ENCODE assay signal across 8 cellular contexts in the genomic region with DNA sequence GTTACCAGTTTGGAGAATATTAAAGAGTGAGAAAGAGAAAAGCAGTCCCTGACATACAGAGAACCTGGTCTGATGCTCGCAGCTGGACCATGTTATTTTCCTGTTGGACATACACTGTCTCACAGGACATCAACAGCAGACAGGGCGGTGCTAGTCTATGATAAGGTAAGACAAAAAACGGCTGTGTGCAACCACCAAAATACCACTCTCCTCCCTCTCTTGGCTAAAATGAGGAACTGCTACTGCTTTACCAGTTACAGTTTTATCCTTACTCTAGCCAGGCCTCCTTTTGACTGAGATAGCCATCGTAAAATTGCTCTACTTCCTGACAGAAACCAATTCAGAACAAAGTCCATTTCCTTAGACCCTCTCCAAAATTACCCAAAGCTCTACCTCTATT. TPM values are rescaled to one million over a fixed set of nuclear protein-coding genes. Genes with fewer than 3 reads are reported as not detected.
DNase-seq lines count a peak whose midpoint lies in the region; ATAC-seq and TF ChIP-seq lines count a peak whose summit lies in the region.

No MANE protein-coding gene starts in this region.

- H3K4me3 Mint-ChIP-seq in activated CD4-positive, alpha-beta memory T cell treated with anti-CD3 and anti-CD28 coated beads, Interleukin-2, amount 10 ng/mL, durations not matched to agents 7 days and 5 days, result no peak overlapping the region
- H3K4me3 Mint-ChIP-seq in activated CD4-positive, alpha-beta T cell treated with anti-CD3 and anti-CD28 coated beads, Interleukin-2, amount 10 ng/mL, durations not matched to agents 24 days and 14 days, result no peak overlapping the region

- no peaks in the 10 kb centered on the region for H3K27me3 ChIP-seq in liver (ENCODE audit: control insufficient read depth in 4 of 4, insufficient read depth in 4 of 4, low read length in 3 of 4)

- peaks cover 5% of the 10 kb centered on the region for H3K27me3 Mint-ChIP-seq in activated CD4-positive, alpha-beta memory T cell treated with anti-CD3 and anti-CD28 coated beads, Interleukin-2, amount 10 ng/mL, durations not matched to agents 7 days and 5 days
- H3K27me3 Mint-ChIP-seq in activated CD4-positive, alpha-beta T cell treated with anti-CD3 and anti-CD28 coated beads, Interleukin-2, amount 10 ng/mL, durations not matched to agents 24 days and 14 days, result peaks cover 9% of the 10 kb centered on the region

- H3K27ac ChIP-seq in liver (ENCODE audit: low read depth in 1 of 2, low read length in 2 of 2), result no peak overlapping the region

- POLR2A ChIA-PET in activated CD4-positive, alpha-beta memory T cell treated with anti-CD3 and anti-CD28 coated beads, Interleukin-2, amount 10 ng/mL, durations not matched to agents 7 days and 5 days (lab: Charles Lee), result no interaction called here

- no peaks in the 10 kb centered on the region for H3K9me3 Mint-ChIP-seq in activated CD4-positive, alpha-beta memory T cell treated with anti-CD3 and anti-CD28 coated beads, Interleukin-2, amount 10 ng/mL, durations not matched to agents 7 days and 5 days
- peaks cover 7% of the 10 kb centered on the region for H3K9me3 Mint-ChIP-seq in activated CD4-positive, alpha-beta T cell treated with anti-CD3 and anti-CD28 coated beads, Interleukin-2, amount 10 ng/mL, durations not matched to agents 24 days and 14 days

- peak; percentile 9 for TF ChIP-seq CTCF in liver (IDR thresholded peaks at IDR 0.05; ENCODE audit: low read depth, low read length, missing input control)

- ATAC-seq in GM18907 (IDR thresholded peaks at IDR 0.05; ENCODE audit: unreplicated experiment) (peak; percentile 99), HG03045 (IDR thresholded peaks at IDR 0.05; ENCODE audit: unreplicated experiment) (peak; percentile 98)

- no peak overlapping the region for H3K27ac Mint-ChIP-seq in activated CD4-positive, alpha-beta memory T cell treated with anti-CD3 and anti-CD28 coated beads, Interleukin-2, amount 10 ng/mL, durations not matched to agents 7 days and 5 days
- no peak overlapping the region for H3K27ac Mint-ChIP-seq in activated CD4-positive, alpha-beta T cell treated with anti-CD3 and anti-CD28 coated beads, Interleukin-2, amount 10 ng/mL, durations not matched to agents 24 days and 14 days

- DNase-seq in ACHN (peak; percentile 28), RKO (ENCODE audit: low spot score) (peak; percentile 9), EL (no peak)
- no peak for DNase-seq in activated CD4-positive, alpha-beta memory T cell treated with anti-CD3 and anti-CD28 coated beads, Interleukin-2, amount 10 ng/mL, durations not matched to agents 7 days and 5 days
- no peak for DNase-seq in activated CD4-positive, alpha-beta T cell treated with anti-CD3 and anti-CD28 coated beads, Interleukin-2, amount 10 ng/mL, durations not matched to agents 24 days and 14 days

- in situ Hi-C loops in ACHN (cut with HindIII; ENCODE audit: low pct_ligation_motif_present, low pct_unique_long_range_greater_than_20kb, low sequenced_read_pairs), result no loop called here

- H3K36me3 Mint-ChIP-seq in activated CD4-positive, alpha-beta memory T cell treated with anti-CD3 and anti-CD28 coated beads, Interleukin-2, amount 10 ng/mL, durations not matched to agents 7 days and 5 days (ENCODE audit: low read depth), result no peaks in the 10 kb centered on the region
- no peaks in the 10 kb centered on the region for H3K36me3 Mint-ChIP-seq in activated CD4-positive, alpha-beta T cell treated with anti-CD3 and anti-CD28 coated beads, Interleukin-2, amount 10 ng/mL, durations not matched to agents 24 days and 14 days (ENCODE audit: low read depth)

- H3K9me3 ChIP-seq in liver (ENCODE audit: control insufficient read depth in 4 of 4, low read length in 3 of 4), result no peaks in the 10 kb centered on the region

- TF ChIP-seq RAD21 in liver (IDR thresholded peaks at IDR 0.05), result peak in 1 of 2 donors; percentile 23

- H3K9ac ChIP-seq in liver (ENCODE audit: low read depth in 1 of 2, low read length in 2 of 2), result no peak overlapping the region

- no peaks in the 10 kb centered on the region for H3K4me1 Mint-ChIP-seq in activated CD4-positive, alpha-beta memory T cell treated with anti-CD3 and anti-CD28 coated beads, Interleukin-2, amount 10 ng/mL, durations not matched to agents 7 days and 5 days
- no peaks in the 10 kb centered on the region for H3K4me1 Mint-ChIP-seq in activated CD4-positive, alpha-beta T cell treated with anti-CD3 and anti-CD28 coated beads, Interleukin-2, amount 10 ng/mL, durations not matched to agents 24 days and 14 days

- peaks cover 0 to 2% (median 0%) of the 10 kb centered on the region in 4 donors for H3K4me1 ChIP-seq in liver (ENCODE audit: control insufficient read depth in 4 of 4, insufficient read depth in 4 of 4, low read length in 3 of 4)

- no peak overlapping the region for H3K4me3 ChIP-seq in liver (ENCODE audit: low read depth in 1 of 3, low read length in 3 of 3)

- 65% methylated on average over 4 of the region's 4 CpGs for WGBS in liver

- intact Hi-C loops in activated CD4-positive, alpha-beta T cell treated with anti-CD3 and anti-CD28 coated beads, Interleukin-2, amount 10 ng/mL, durations not matched to agents 24 days and 14 days (cut with micrococcal nuclease), result no loop called here

- CTCF ChIA-PET in activated CD4-positive, alpha-beta memory T cell treated with anti-CD3 and anti-CD28 coated beads, Interleukin-2, amount 10 ng/mL, durations not matched to agents 7 days and 5 days (lab: Charles Lee), result no interaction called here

- no peaks in the 10 kb centered on the region for H3K36me3 ChIP-seq in liver (ENCODE audit: control insufficient read depth in 4 of 4, insufficient read depth in 3 of 4, low read depth in 1 of 4, low read length in 3 of 4)

TF ChIP-seq in liver, 16 proteins besides CTCF, POLR2A, EP300 and RAD21:
- TF ChIP-seq, protein P1, sequence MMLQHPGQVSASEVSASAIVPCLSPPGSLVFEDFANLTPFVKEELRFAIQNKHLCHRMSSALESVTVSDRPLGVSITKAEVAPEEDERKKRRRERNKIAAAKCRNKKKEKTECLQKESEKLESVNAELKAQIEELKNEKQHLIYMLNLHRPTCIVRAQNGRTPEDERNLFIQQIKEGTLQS (IDR thresholded peaks at IDR 0.05), result no peak
- no peak for TF ChIP-seq YY1 (IDR thresholded peaks at IDR 0.05)
- TF ChIP-seq, protein P2, sequence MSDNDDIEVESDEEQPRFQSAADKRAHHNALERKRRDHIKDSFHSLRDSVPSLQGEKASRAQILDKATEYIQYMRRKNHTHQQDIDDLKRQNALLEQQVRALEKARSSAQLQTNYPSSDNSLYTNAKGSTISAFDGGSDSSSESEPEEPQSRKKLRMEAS (IDR thresholded peaks at IDR 0.05), result no peak
- no peak for TF ChIP-seq RXRA (IDR thresholded peaks at IDR 0.05)
TF ChIP-seq in liver: peak in this region for 0.

RNA-seq across cellular contexts. Expression of a gene that starts 47.0 kb away (rescaled TPM):
- total RNA-seq in liver, result 10 to 100 TPM; 33.8 to 37.4 TPM
- 10 to 100 TPM; 44.1 to 56.2 TPM for polyA plus RNA-seq in liver
- 10 to 100 TPM; 77.8 to 85.1 TPM for total RNA-seq in activated CD4-positive, alpha-beta memory T cell treated with anti-CD3 and anti-CD28 coated beads, Interleukin-2, amount 10 ng/mL, durations not matched to agents 7 days and 5 days
- 95.6 and 101 TPM in 2 replicates for total RNA-seq in activated CD4-positive, alpha-beta T cell treated with anti-CD3 and anti-CD28 coated beads, Interleukin-2, amount 10 ng/mL, durations not matched to agents 24 days and 14 days

Comparison
In these comparisons a context has a peak if more than half of its experiments do, and no peak if none do; other contexts are left out.
1. DNase-seq: peak in ACHN (single experiment) and RKO (single experiment); none in activated CD4-positive, alpha-beta memory T cell treated with anti-CD3 and anti-CD28 coated beads, Interleukin-2, amount 10 ng/mL, durations not matched to agents 7 days and 5 days (single experiment), EL (single experiment) and activated CD4-positive, alpha-beta T cell treated with anti-CD3 and anti-CD28 coated beads, Interleukin-2, amount 10 ng/mL, durations not matched to agents 24 days and 14 days (single experiment).